In the genomic region with DNA sequence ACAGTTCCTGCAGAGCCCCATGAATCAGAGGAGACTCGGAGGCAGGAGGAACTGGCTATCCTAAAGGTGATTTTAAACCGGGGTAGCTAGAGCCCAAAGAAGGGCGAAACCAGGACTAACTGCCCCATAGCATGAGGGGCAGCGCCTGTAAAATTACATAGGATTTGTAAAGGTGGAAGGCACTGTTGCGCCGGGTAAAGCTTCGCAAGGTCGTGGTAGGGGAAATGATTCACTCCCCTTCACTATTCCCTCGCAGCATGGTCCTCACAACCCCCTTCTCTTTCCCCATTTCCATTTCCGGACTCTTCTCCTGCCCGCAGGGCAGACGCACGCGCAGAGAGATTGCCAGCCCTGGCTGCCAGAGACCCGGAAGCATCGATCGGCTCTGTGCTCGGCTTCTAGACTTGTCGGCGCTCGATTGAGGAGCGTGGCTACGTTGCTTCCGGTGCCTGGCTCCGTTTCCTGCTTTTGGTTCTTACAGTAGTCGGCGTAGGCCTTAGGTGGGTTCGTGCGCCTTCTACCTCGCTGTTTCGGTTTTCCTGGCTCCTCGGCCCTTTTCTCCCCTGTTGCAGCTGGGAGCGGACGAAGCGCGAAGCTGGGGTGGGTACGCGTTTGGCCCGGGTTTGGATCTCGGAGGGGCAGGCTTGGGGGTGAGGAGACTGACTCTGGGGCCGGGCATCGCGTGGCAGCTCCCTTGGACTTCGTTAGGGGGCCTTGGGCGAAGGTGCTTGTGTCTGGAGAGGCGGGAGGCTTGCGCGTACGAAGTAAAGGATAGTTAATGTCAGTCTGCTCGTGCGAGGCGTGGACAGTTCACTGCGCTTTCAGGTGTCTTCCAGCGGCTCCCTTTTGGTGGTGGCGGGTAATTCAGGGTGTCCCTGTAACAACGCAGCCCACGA, we compare ENCODE assay signal across 8 cellular contexts. TPM values are rescaled to one million over a fixed set of nuclear protein-coding genes. Genes with fewer than 3 reads are reported as not detected.
DNase-seq lines count a peak whose midpoint lies in the region; ATAC-seq and TF ChIP-seq lines count a peak whose summit lies in the region.

TSS of gene SNRPB2 (plus strand) at position 462 of the 896 bp plus-strand sequence. CDS start 1,677 bp downstream, outside the sequence.

- H3K27ac Mint-ChIP-seq in CD8-positive, alpha-beta T cell: peak within 1 kb of the TSS; percentile 100

- peaks cover 41% of the 10 kb centered on the region for H3K36me3 Mint-ChIP-seq in CD8-positive, alpha-beta T cell

- H3K4me3 ChIP-seq in CD8-positive, alpha-beta T cell (ENCODE audit: low read depth, low read length): peak within 1 kb of the TSS; percentile 84
- H3K4me3 ChIP-seq in effector memory CD4-positive, alpha-beta T cell (ENCODE audit: insufficient read depth, low read depth, low read length, poor library complexity, severe bottlenecking): peak within 1 kb of the TSS; percentile 77

- peak within 1 kb of the TSS; percentile 93 for H3K27ac ChIP-seq in CD8-positive, alpha-beta T cell (ENCODE audit: low read depth, low read length)
- peak within 1 kb of the TSS; percentile 86 for H3K27ac ChIP-seq in effector memory CD4-positive, alpha-beta T cell (ENCODE audit: insufficient read depth, low read length, poor library complexity, severe bottlenecking)

- intact Hi-C loops in CD8-positive, alpha-beta T cell (cut with DNase I, micrococcal nuclease): loop anchor here (1.0 to 10.0 kb wide), 8 partner anchors 21 to 1559 kb away; partner anchors contain the start of genes KAT14 (in 2 of the 2), PET117 (in 2 of the 2), ZNF133 (in 2 of the 2) and MGME1 (in 1 of the 2)

- no peaks in the 10 kb centered on the region for H3K27me3 ChIP-seq in CD8-positive, alpha-beta T cell (ENCODE audit: insufficient read depth, low read length)
- no peaks in the 10 kb centered on the region for H3K27me3 ChIP-seq in effector memory CD4-positive, alpha-beta T cell (replicated peaks; ENCODE audit: control insufficient read depth, insufficient read depth, low read length, poor library complexity, severe bottlenecking)

- H3K36me3 ChIP-seq in CD8-positive, alpha-beta T cell (ENCODE audit: insufficient read depth, low read length): peaks cover 20% of the 10 kb centered on the region
- peaks cover 27% of the 10 kb centered on the region for H3K36me3 ChIP-seq in effector memory CD4-positive, alpha-beta T cell (ENCODE audit: control insufficient read depth, insufficient read depth, low read length)

- CTCF ChIA-PET in CD8-positive, alpha-beta T cell (lab: Charles Lee): interaction anchor here (0.8 to 1.8 kb wide), 2 partner anchors 9 to 31 kb away, joined by 3 to 4 read pairs; no protein-coding TSS in a partner anchor

- H3K4me1 Mint-ChIP-seq in CD8-positive, alpha-beta T cell (ENCODE audit: low read depth): peaks cover 52% of the 10 kb centered on the region

- H3K4me1 ChIP-seq in CD8-positive, alpha-beta T cell (ENCODE audit: insufficient read depth, low read length): peaks cover 36% of the 10 kb centered on the region
- H3K4me1 ChIP-seq in effector memory CD4-positive, alpha-beta T cell (ENCODE audit: control insufficient read depth, insufficient read depth, low read length, poor library complexity, severe bottlenecking): peaks cover 19% of the 10 kb centered on the region

- no peaks in the 10 kb centered on the region for H3K9me3 Mint-ChIP-seq in CD8-positive, alpha-beta T cell

- DNase-seq in CD8-positive, alpha-beta T cell: peak; percentile 81 to 95 (median 87)
- DNase-seq in HS-27A (ENCODE audit: low read depth) (peak; percentile 85), NK-92 (lab: John Stamatoyannopoulos, UW; ENCODE audit: unreplicated experiment) (peak; percentile 43), lung microvascular endothelial cell (ENCODE audit: low read depth in 2 of 2) (peak; percentile 96 to 97)
- DNase-seq in activated CD8-positive, alpha-beta memory T cell treated with anti-CD3 and anti-CD28 coated beads for 24 hours: peak; percentile 91
- peak; percentile 80 to 88 (median 85) for DNase-seq in effector memory CD4-positive, alpha-beta T cell
- peak; percentile 79 to 84 (median 80) for DNase-seq in stimulated activated CD4-positive, alpha-beta T cell treated with anti-CD3 and anti-CD28 coated beads, TNF-alpha, amount 100 ng/mL, for 48 hours (ENCODE audit: low read depth in 3 of 3)

- POLR2A ChIA-PET in CD8-positive, alpha-beta T cell (lab: Charles Lee): interaction anchor here (0.8 to 1.7 kb wide), 4 partner anchors 12 to 1558 kb away, joined by 3 to 4 read pairs (median 3); partner anchors contain the start of genes KAT14, PET117 and ZNF133

- ATAC-seq in CD8-positive, alpha-beta T cell: peak; percentile 95
- peak; percentile 99 for ATAC-seq in GM19467 (IDR thresholded peaks at IDR 0.05; ENCODE audit: unreplicated experiment)

- no peaks in the 10 kb centered on the region for H3K9me3 ChIP-seq in CD8-positive, alpha-beta T cell (ENCODE audit: low read length)
- no peaks in the 10 kb centered on the region for H3K9me3 ChIP-seq in effector memory CD4-positive, alpha-beta T cell (ENCODE audit: control insufficient read depth, low read length)

- H3K4me3 Mint-ChIP-seq in CD8-positive, alpha-beta T cell: peak within 1 kb of the TSS; percentile 100

- TF ChIP-seq CTCF in CD8-positive, alpha-beta T cell (IDR thresholded peaks at IDR 0.05): no peak

- H3K27me3 Mint-ChIP-seq in CD8-positive, alpha-beta T cell (ENCODE audit: low read depth): peaks cover 15% of the 10 kb centered on the region

RNA-seq across cellular contexts. Expression of gene SNRPB2, which starts in this region (rescaled TPM):
- total RNA-seq in CD8-positive, alpha-beta T cell: 10 to 100 TPM; 49.0 to 50.4 TPM
- total RNA-seq in lung microvascular endothelial cell: 26.4 and 27.2 TPM in 2 replicates

Comparison
In these comparisons a context has a peak if more than half of its experiments do, and no peak if none do; other contexts are left out.
1. Peak in every context shown above with its lines: DNase-seq, ATAC-seq, H3K4me3 ChIP-seq and H3K27ac ChIP-seq.
2. DNase-seq: peak in every context shown above with its lines; median percentile 96 in lung microvascular endothelial cell; 91 in activated CD8-positive, alpha-beta memory T cell treated with anti-CD3 and anti-CD28 coated beads for 24 hours; 87 in CD8-positive, alpha-beta T cell; 85 in HS-27A; 85 in effector memory CD4-positive, alpha-beta T cell; 80 in stimulated activated CD4-positive, alpha-beta T cell treated with anti-CD3 and anti-CD28 coated beads, TNF-alpha, amount 100 ng/mL, for 48 hours; 43 in NK-92.